In the genomic region with DNA sequence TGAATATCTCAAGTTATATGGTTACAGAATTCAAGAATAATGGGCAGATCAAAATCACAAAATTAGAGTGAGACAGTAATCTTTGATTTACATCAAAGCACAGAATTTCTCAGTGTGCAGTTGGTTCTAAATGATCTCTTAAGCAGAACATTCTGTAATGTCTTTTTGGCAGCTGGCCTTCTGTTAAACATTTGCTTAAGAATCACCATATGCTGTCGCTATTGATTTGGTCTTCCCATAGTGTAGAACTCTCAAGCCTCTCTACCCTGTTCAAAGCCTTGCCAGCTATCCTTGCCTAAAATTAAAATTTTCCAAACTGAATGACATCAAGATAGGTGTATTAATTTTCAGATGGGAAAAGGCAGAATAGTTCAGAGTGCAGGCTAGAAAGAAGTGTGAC, we compare ENCODE assay signal across 23 cellular contexts. TPM values are rescaled to one million over a fixed set of nuclear protein-coding genes. Genes with fewer than 3 reads are reported as not detected.
DNase-seq lines count a peak whose midpoint lies in the region; ATAC-seq and TF ChIP-seq lines count a peak whose summit lies in the region.
"Had no signal": no experiment of that assay in that cellular context is flagged by ENCODE, and none has a peak within 500 bp of the region (broad histone marks: within the 10 kb centered on the region; RNA-seq: fewer than 3 reads in every experiment).

No MANE protein-coding gene starts in this region.

- H3K4me1 ChIP-seq in neural progenitor cell = no peaks in the 10 kb centered on the region
- H3K4me1 ChIP-seq: HAP-1 had no signal

- no peaks in the 10 kb centered on the region for H3K4me1 Mint-ChIP-seq in neural progenitor cell
- H3K4me1 Mint-ChIP-seq: CD8-positive, alpha-beta memory T cell; GM23338 had no signal

- H3K9me3 Mint-ChIP-seq in neural progenitor cell = peaks cover 23% of the 10 kb centered on the region

- no peak overlapping the region for H3K4me3 Mint-ChIP-seq in neural progenitor cell
- H3K4me3 Mint-ChIP-seq: CD8-positive, alpha-beta memory T cell; GM23338; HFFc6 had no signal

- TF ChIP-seq CTCF in 22Rv1 (IDR thresholded peaks at IDR 0.05) (no peak), VCaP (conservative IDR thresholded peaks at IDR 0.05) (no peak), neural progenitor cell (IDR thresholded peaks at IDR 0.05) (no peak)

- ATAC-seq in left colon (peak; percentile 71), GM21825 (IDR thresholded peaks at IDR 0.05; ENCODE audit: unreplicated experiment) (no peak)
- ATAC-seq: GM23338, HepG2, Panc1 had no signal

- H3K9ac ChIP-seq in neural progenitor cell = no peak overlapping the region

- DNase-seq in DMS 273 (lab: John Stamatoyannopoulos, UW; ENCODE audit: unreplicated experiment) (peak; percentile 84), left colon (no peak), neural progenitor cell (ENCODE audit: low spot score) (no peak)
- DNase-seq in stimulated activated CD4-positive, alpha-beta T cell treated with anti-CD3 and anti-CD28 coated beads, Interleukin-4, amount 100 ng/mL, for 24 hours = no peak
- DNase-seq: C1 segment of cervical spinal cord; Calu3; CD8-positive, alpha-beta memory T cell; HFFc6; Karpas-422; MV-4-11; NCI-H345; NCI-H510A treated with DMSO at 0.1 percent for 48 hours; NCI-H82; SHP77; T-helper 1 cell had no signal

- intact Hi-C loops in left colon (cut with DNase I, micrococcal nuclease) = no loop called here

- no peak overlapping the region for H3K27ac Mint-ChIP-seq in neural progenitor cell
- H3K27ac Mint-ChIP-seq: CD8-positive, alpha-beta memory T cell; GM23338; HFFc6 had no signal

- H3F3A ChIP-seq in neural progenitor cell (ENCODE audit: low read depth) = no peaks in the 10 kb centered on the region

- H3K27me3 Mint-ChIP-seq in neural progenitor cell (ENCODE audit: insufficient read depth, low read depth) = no peaks in the 10 kb centered on the region

- no peak overlapping the region for H3K4me2 ChIP-seq in neural progenitor cell
- H3K4me2 ChIP-seq: GM23338 had no signal

- peaks cover 5% of the 10 kb centered on the region for H3K9me3 ChIP-seq in neural progenitor cell (ENCODE audit: low read depth)
- H3K9me3 ChIP-seq: HAP-1 had no signal

- H3K27me3 ChIP-seq in neural progenitor cell = no peaks in the 10 kb centered on the region

- no peaks in the 10 kb centered on the region for H3K36me3 Mint-ChIP-seq in neural progenitor cell

- H4K20me1 ChIP-seq in neural progenitor cell (ENCODE audit: low read depth) = no peaks in the 10 kb centered on the region

- no peaks in the 10 kb centered on the region for H3K79me2 ChIP-seq in neural progenitor cell (ENCODE audit: low read depth)

- peaks cover 8% of the 10 kb centered on the region for H3K36me3 ChIP-seq in neural progenitor cell
- H3K36me3 ChIP-seq: HAP-1 had no signal

- H3K27ac ChIP-seq in 22Rv1 (peak overlapping the region; percentile 42), VCaP (peak overlapping the region; percentile 86), neural progenitor cell (no peak overlapping the region)
- H3K27ac ChIP-seq: RWPE1 had no signal

- no peak overlapping the region for H3K4me3 ChIP-seq in neural progenitor cell
- H3K4me3 ChIP-seq: GM23338, HAP-1 had no signal

- no peak overlapping the region for H2AFZ ChIP-seq in neural progenitor cell (replicated peaks)
- H2AFZ ChIP-seq: GM23338 had no signal

RNA-seq across cellular contexts. Expression of a gene that starts 38.9 kb away (rescaled TPM):
- 1 to 10 TPM; 2.2 to 3.8 TPM for total RNA-seq in left colon
- total RNA-seq in neural progenitor cell (ENCODE audit: low replicate concordance) = 4.4 and 6.7 TPM in 2 replicates
